Comparison of ENCODE assay signal across 14 cellular contexts in the genomic region with DNA sequence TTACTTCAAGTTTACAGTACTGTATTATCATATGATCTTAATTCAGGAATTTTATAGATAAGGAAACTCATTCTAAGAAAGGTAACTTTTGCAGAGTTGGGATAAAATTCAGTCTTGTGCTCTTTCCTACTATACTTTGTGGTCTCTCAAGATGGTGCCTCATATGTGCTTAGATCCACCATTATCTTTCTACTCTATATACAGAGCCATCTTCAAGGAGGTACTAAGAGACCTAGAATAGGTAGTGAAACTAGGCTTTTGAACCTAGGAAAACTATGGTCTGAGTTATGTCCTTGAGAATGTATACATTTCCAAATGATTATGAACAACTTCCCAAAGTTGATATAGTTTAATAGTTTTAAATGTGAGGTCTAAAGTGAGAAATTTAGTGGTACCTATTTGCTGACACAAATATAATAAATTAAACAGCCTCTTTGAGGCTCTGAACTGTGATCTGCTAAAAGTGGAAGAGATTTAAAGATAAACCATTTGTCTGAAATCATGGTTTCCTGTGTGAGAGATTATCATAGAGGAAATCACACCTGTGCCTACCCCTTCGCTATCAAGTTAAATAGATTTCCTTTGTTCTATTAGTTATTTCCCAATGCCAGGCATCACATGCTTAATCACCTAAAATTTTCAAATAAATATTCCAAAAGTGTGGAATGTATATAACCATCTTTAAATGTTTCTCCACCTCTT. TPM values are rescaled to one million over a fixed set of nuclear protein-coding genes. Genes with fewer than 3 reads are reported as not detected.
DNase-seq lines count a peak whose midpoint lies in the region; ATAC-seq, FAIRE-seq and TF ChIP-seq lines count a peak whose summit lies in the region.
"Had no signal": no experiment of that assay in that cellular context is flagged by ENCODE, and none has a peak within 500 bp of the region (broad histone marks: within the 10 kb centered on the region; RNA-seq: fewer than 3 reads in every experiment).

No MANE protein-coding gene starts in this region.

- no peak for FAIRE-seq in GM12892 (lab: Jason Lieb, UNC)
- FAIRE-seq: A204.1 had no signal

- H3K4me3 ChIP-seq in CD8-positive, alpha-beta T cell (ENCODE audit: low read depth, low read length) = no peak overlapping the region
- H3K4me3 ChIP-seq: HAP-1 had no signal

- no peak for TF ChIP-seq CTCF in CD8-positive, alpha-beta T cell (IDR thresholded peaks at IDR 0.05)

- DNase-seq in activated CD8-positive, alpha-beta memory T cell treated with anti-CD3 and anti-CD28 coated beads, Interleukin-2, amount 10 ng/mL, durations not matched to agents 7 days and 5 days = no peak
- no peak for DNase-seq in activated CD8-positive, alpha-beta memory T cell treated with anti-CD3 and anti-CD28 coated beads, Interleukin-2, amount 50 U/mL, for 4 hours
- no peak for DNase-seq in CD8-positive, alpha-beta T cell
- DNase-seq in T-cell = no peak
- DNase-seq in immature natural killer cell = peak; percentile 36 to 54 (median 50)
- DNase-seq in GM12892 (ENCODE audit: insufficient read length) = no peak
- no peak for DNase-seq in activated naive CD4-positive, alpha-beta T cell treated with anti-CD3 and anti-CD28 coated beads, Interleukin-2, amount 50 U/mL, for 16 hours
- DNase-seq: Karpas-422, NCI-H1105 treated with DMSO at 0.1 percent for 48 hours, NCI-H187 had no signal

- H3K36me3 ChIP-seq in CD8-positive, alpha-beta T cell (ENCODE audit: insufficient read depth, low read length) = peaks cover 6% of the 10 kb centered on the region

- H3K4me1 ChIP-seq in CD8-positive, alpha-beta T cell (ENCODE audit: insufficient read depth, low read length) = peaks cover 26% of the 10 kb centered on the region
- H3K4me1 ChIP-seq: HAP-1 had no signal

- peaks cover 68% of the 10 kb centered on the region for H3K36me3 Mint-ChIP-seq in activated CD8-positive, alpha-beta memory T cell treated with anti-CD3 and anti-CD28 coated beads, Interleukin-2, amount 10 ng/mL, durations not matched to agents 7 days and 5 days
- peaks cover 68% of the 10 kb centered on the region for H3K36me3 Mint-ChIP-seq in CD8-positive, alpha-beta T cell
- peaks cover 49% of the 10 kb centered on the region for H3K36me3 Mint-ChIP-seq in T-cell
- peaks cover 26 to 30% (median 26%) of the 10 kb centered on the region in 3 donors for H3K36me3 Mint-ChIP-seq in immature natural killer cell

- no peak overlapping the region for H3K4me3 Mint-ChIP-seq in activated CD8-positive, alpha-beta memory T cell treated with anti-CD3 and anti-CD28 coated beads, Interleukin-2, amount 10 ng/mL, durations not matched to agents 7 days and 5 days
- H3K4me3 Mint-ChIP-seq in CD8-positive, alpha-beta T cell = peak overlapping the region; percentile 31
- peak overlapping the region in 1 of 3 donors; percentile 40 for H3K4me3 Mint-ChIP-seq in T-cell
- H3K4me3 Mint-ChIP-seq in immature natural killer cell = peak overlapping the region; percentile 37 to 81 (median 69)

- POLR2A ChIA-PET in CD8-positive, alpha-beta T cell (lab: Charles Lee) = no interaction called here
- POLR2A ChIA-PET in T-cell (lab: Charles Lee) = no interaction called here

- CTCF ChIA-PET in activated CD8-positive, alpha-beta memory T cell treated with anti-CD3 and anti-CD28 coated beads, Interleukin-2, amount 10 ng/mL, durations not matched to agents 7 days and 5 days (lab: Charles Lee) = no interaction called here
- CTCF ChIA-PET in CD8-positive, alpha-beta T cell (lab: Charles Lee) = no interaction called here
- CTCF ChIA-PET in T-cell (lab: Charles Lee) = no interaction called here

- no peak overlapping the region for H3K27ac ChIP-seq in CD8-positive, alpha-beta T cell (ENCODE audit: low read depth, low read length)
- H3K27ac ChIP-seq: C4-2B had no signal

- peak; percentile 46 for ATAC-seq in activated CD8-positive, alpha-beta memory T cell treated with anti-CD3 and anti-CD28 coated beads, Interleukin-2, amount 10 ng/mL, durations not matched to agents 7 days and 5 days
- peak; percentile 67 for ATAC-seq in CD8-positive, alpha-beta T cell
- ATAC-seq in T-cell (replicated peaks in 1 of 4) = peak; percentile 34 to 76 (median 65)
- ATAC-seq in GM18873 (IDR thresholded peaks at IDR 0.05; ENCODE audit: low FRiP score, unreplicated experiment) = no peak

- TF ChIP-seq POLR2A in GM12892 (IDR thresholded peaks at IDR 0.05; ENCODE audit: low read depth, low read length) = no peak

- H3K9me3 Mint-ChIP-seq in activated CD8-positive, alpha-beta memory T cell treated with anti-CD3 and anti-CD28 coated beads, Interleukin-2, amount 10 ng/mL, durations not matched to agents 7 days and 5 days (ENCODE audit: low read depth) = no peaks in the 10 kb centered on the region
- H3K9me3 Mint-ChIP-seq in CD8-positive, alpha-beta T cell = no peaks in the 10 kb centered on the region
- H3K9me3 Mint-ChIP-seq in T-cell = no peaks in the 10 kb centered on the region
- no peaks in the 10 kb centered on the region for H3K9me3 Mint-ChIP-seq in immature natural killer cell

- H3K27ac Mint-ChIP-seq in activated CD8-positive, alpha-beta memory T cell treated with anti-CD3 and anti-CD28 coated beads, Interleukin-2, amount 10 ng/mL, durations not matched to agents 7 days and 5 days = peak overlapping the region; percentile 15
- peak overlapping the region; percentile 56 for H3K27ac Mint-ChIP-seq in CD8-positive, alpha-beta T cell
- H3K27ac Mint-ChIP-seq in T-cell = peak overlapping the region; percentile 39 to 43
- peak overlapping the region; percentile 8 to 87 (median 82) for H3K27ac Mint-ChIP-seq in immature natural killer cell

- no peaks in the 10 kb centered on the region for H3K27me3 Mint-ChIP-seq in activated CD8-positive, alpha-beta memory T cell treated with anti-CD3 and anti-CD28 coated beads, Interleukin-2, amount 10 ng/mL, durations not matched to agents 7 days and 5 days
- H3K27me3 Mint-ChIP-seq in CD8-positive, alpha-beta T cell (ENCODE audit: low read depth) = no peaks in the 10 kb centered on the region
- H3K27me3 Mint-ChIP-seq in T-cell = no peaks in the 10 kb centered on the region
- H3K27me3 Mint-ChIP-seq in immature natural killer cell (ENCODE audit: low read depth in 3 of 3) = peaks cover 0 to 3% (median 0%) of the 10 kb centered on the region in 3 donors

- peaks cover 48% of the 10 kb centered on the region for H3K4me1 Mint-ChIP-seq in activated CD8-positive, alpha-beta memory T cell treated with anti-CD3 and anti-CD28 coated beads, Interleukin-2, amount 10 ng/mL, durations not matched to agents 7 days and 5 days
- peaks cover 48% of the 10 kb centered on the region for H3K4me1 Mint-ChIP-seq in CD8-positive, alpha-beta T cell (ENCODE audit: low read depth)
- H3K4me1 Mint-ChIP-seq in T-cell (peaks cover 47 to 51% (median 49%) of the 10 kb centered on the region in 3 donors), immature natural killer cell (peaks cover 63 to 88% of the 10 kb centered on the region in 2 donors)

- H3K9me3 ChIP-seq in CD8-positive, alpha-beta T cell (ENCODE audit: low read length) = no peaks in the 10 kb centered on the region
- H3K9me3 ChIP-seq: HAP-1 had no signal

- intact Hi-C loops in CD8-positive, alpha-beta T cell (cut with DNase I, micrococcal nuclease) = loop anchor here in 1 of 2 experiments (5.0 kb wide), 1 partner anchor 36 kb away; no protein-coding TSS in a partner anchor

- H3K27me3 ChIP-seq in CD8-positive, alpha-beta T cell (ENCODE audit: insufficient read depth, low read length) = no peaks in the 10 kb centered on the region

RNA-seq across cellular contexts. Expression of gene ACAA2, which starts 27.2 kb away (rescaled TPM):
- total RNA-seq in activated CD8-positive, alpha-beta memory T cell treated with anti-CD3 and anti-CD28 coated beads, Interleukin-2, amount 10 ng/mL, durations not matched to agents 7 days and 5 days = 100 to 1,000 TPM in 1 of 2 experiments, 10 to 100 TPM in 1; 73.6 to 105 TPM
- total RNA-seq in CD8-positive, alpha-beta T cell = 1 to 10 TPM; 9.5 to 10.0 TPM
- 10 to 100 TPM; 20.1 to 34.1 (median 28.3) TPM for total RNA-seq in T-cell
- polyA plus RNA-seq in immature natural killer cell = 100 to 1,000 TPM; 181 to 426 (median 203) TPM
- 60.1 TPM for polyA plus RNA-seq in GM12892 (2012; ENCODE audit: missing spikeins)

Comparison
In these comparisons a context has a peak if more than half of its experiments do, and no peak if none do; other contexts are left out.
1. DNase-seq: peak in immature natural killer cell (3 of 3); none in activated CD8-positive, alpha-beta memory T cell treated with anti-CD3 and anti-CD28 coated beads, Interleukin-2, amount 10 ng/mL, durations not matched to agents 7 days and 5 days (single experiment), activated CD8-positive, alpha-beta memory T cell treated with anti-CD3 and anti-CD28 coated beads, Interleukin-2, amount 50 U/mL, for 4 hours (single experiment), CD8-positive, alpha-beta T cell (0 of 7), T-cell (0 of 34), GM12892 (single experiment) and activated naive CD4-positive, alpha-beta T cell treated with anti-CD3 and anti-CD28 coated beads, Interleukin-2, amount 50 U/mL, for 16 hours (single experiment).
2. H3K27ac Mint-ChIP-seq: peak in every context shown above with its lines; median percentile 82 in immature natural killer cell; 56 in CD8-positive, alpha-beta T cell; 41 in T-cell; 15 in activated CD8-positive, alpha-beta memory T cell treated with anti-CD3 and anti-CD28 coated beads, Interleukin-2, amount 10 ng/mL, durations not matched to agents 7 days and 5 days.